ENCODE assay signal across 1 cellular context in genomic region chr22:37199839-37200161, GRCh38.
TF ChIP-seq lines count a peak whose summit lies in the region.

No MANE protein-coding gene starts in this region.

TF ChIP-seq in SK-N-SH treated with all-trans-retinoic acid at 6 μM for 48 hours, 23 proteins besides CTCF, POLR2A, EP300 and RAD21 (continued from another document):
- TF ChIP-seq, protein P1, sequence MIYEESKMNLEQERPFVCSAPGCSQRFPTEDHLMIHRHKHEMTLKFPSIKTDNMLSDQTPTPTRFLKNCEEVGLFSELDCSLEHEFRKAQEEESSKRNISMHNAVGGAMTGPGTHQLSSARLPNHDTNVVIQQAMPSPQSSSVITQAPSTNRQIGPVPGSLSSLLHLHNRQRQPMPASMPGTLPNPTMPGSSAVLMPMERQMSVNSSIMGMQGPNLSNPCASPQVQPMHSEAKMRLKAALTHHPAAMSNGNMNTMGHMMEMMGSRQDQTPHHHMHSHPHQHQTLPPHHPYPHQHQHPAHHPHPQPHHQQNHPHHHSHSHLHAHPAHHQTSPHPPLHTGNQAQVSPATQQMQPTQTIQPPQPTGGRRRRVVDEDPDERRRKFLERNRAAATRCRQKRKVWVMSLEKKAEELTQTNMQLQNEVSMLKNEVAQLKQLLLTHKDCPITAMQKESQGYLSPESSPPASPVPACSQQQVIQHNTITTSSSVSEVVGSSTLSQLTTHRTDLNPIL (CRISPR knock-in tag; IDR thresholded peaks at IDR 0.05; ENCODE audit: low read depth) = no peak
- no peak for TF ChIP-seq ESRRG (CRISPR knock-in tag; IDR thresholded peaks at IDR 0.05)
- TF ChIP-seq PATZ1 (CRISPR knock-in tag; IDR thresholded peaks at IDR 0.05; ENCODE audit: borderline replicate concordance) = no peak
